1 cellular context compared by ENCODE assay signal in the genomic region with DNA sequence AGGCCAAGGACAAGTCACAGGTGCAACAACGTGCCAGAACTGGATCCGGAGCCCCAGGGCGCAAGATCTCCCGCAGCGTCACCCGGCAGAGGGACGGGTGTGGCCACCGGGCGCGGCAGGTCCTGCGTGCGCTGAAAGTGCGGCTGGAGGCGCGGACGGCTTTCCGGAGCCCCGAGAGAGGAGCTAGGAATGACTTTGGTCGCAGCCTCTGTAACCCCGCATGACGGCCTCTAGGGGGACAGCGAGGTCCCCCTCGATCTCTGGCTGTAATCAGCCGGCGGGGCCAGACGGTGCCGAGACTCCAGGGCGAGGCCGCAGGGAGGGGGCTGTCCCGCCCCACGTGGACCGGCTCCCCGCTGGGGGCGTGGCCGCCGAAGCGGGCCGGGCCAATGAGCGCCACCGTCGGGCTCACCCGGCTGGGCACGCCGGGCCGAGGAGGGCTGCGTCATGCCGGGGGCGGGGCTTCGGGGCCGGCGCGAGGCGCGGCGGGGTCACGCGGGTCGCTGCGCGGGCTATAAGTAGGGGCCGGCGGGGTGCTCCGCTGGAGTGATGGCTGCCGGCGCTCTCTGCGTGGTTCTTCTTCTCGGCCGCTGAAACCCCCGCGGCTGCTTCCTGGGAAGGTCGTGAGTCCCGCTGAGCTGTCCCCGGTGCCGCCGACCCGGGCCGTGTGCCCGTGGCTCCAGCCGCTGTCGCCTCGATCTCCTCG.
A peak's percentile ranks its signal among the peaks of the same experiment; 100 is the strongest.
TF ChIP-seq lines count a peak whose summit lies in the region.

TSS of gene SLC20A1 (plus strand) at position 544 of the 706 bp plus-strand sequence. CDS start 890 bp downstream, outside the sequence.

TF ChIP-seq in WTC11, 78 proteins besides CTCF, POLR2A, EP300 and RAD21 (continued from another document):
- TF ChIP-seq HMGXB4 (CRISPR knock-in tag; IDR thresholded peaks at IDR 0.05) = peak; percentile 73
- TF ChIP-seq, protein P1, sequence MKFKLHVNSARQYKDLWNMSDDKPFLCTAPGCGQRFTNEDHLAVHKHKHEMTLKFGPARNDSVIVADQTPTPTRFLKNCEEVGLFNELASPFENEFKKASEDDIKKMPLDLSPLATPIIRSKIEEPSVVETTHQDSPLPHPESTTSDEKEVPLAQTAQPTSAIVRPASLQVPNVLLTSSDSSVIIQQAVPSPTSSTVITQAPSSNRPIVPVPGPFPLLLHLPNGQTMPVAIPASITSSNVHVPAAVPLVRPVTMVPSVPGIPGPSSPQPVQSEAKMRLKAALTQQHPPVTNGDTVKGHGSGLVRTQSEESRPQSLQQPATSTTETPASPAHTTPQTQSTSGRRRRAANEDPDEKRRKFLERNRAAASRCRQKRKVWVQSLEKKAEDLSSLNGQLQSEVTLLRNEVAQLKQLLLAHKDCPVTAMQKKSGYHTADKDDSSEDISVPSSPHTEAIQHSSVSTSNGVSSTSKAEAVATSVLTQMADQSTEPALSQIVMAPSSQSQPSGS (CRISPR knock-in tag; IDR thresholded peaks at IDR 0.05; ENCODE audit: borderline replicate concordance, low read depth) = no peak
- no peak for TF ChIP-seq NFATC4 (CRISPR knock-in tag; IDR thresholded peaks at IDR 0.05)
- no peak for TF ChIP-seq JUN (CRISPR knock-in tag; IDR thresholded peaks at IDR 0.05)
- peak; percentile 77 for TF ChIP-seq MAX (CRISPR knock-in tag; IDR thresholded peaks at IDR 0.05)
- TF ChIP-seq TEAD1 (CRISPR knock-in tag; IDR thresholded peaks at IDR 0.05) = peak; percentile 14; the same call in 1 of the 2 replicates
- TF ChIP-seq, protein P2, sequence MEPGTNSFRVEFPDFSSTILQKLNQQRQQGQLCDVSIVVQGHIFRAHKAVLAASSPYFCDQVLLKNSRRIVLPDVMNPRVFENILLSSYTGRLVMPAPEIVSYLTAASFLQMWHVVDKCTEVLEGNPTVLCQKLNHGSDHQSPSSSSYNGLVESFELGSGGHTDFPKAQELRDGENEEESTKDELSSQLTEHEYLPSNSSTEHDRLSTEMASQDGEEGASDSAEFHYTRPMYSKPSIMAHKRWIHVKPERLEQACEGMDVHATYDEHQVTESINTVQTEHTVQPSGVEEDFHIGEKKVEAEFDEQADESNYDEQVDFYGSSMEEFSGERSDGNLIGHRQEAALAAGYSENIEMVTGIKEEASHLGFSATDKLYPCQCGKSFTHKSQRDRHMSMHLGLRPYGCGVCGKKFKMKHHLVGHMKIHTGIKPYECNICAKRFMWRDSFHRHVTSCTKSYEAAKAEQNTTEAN (CRISPR knock-in tag; IDR thresholded peaks at IDR 0.05) = no peak
- TF ChIP-seq ZNF425 (CRISPR knock-in tag; conservative IDR thresholded peaks at IDR 0.05) = no peak
- TF ChIP-seq ZNF423 (CRISPR knock-in tag; IDR thresholded peaks at IDR 0.05) = peak; percentile 43; the same call in 1 of the 2 replicates
- peak; percentile 94 for TF ChIP-seq SP1 (CRISPR knock-in tag; conservative IDR thresholded peaks at IDR 0.05)
- peak; percentile 39 for TF ChIP-seq GABPB1 (CRISPR knock-in tag; IDR thresholded peaks at IDR 0.05)
- TF ChIP-seq USF2 (CRISPR knock-in tag; IDR thresholded peaks at IDR 0.05) = peak; percentile 89
- TF ChIP-seq, protein P3, sequence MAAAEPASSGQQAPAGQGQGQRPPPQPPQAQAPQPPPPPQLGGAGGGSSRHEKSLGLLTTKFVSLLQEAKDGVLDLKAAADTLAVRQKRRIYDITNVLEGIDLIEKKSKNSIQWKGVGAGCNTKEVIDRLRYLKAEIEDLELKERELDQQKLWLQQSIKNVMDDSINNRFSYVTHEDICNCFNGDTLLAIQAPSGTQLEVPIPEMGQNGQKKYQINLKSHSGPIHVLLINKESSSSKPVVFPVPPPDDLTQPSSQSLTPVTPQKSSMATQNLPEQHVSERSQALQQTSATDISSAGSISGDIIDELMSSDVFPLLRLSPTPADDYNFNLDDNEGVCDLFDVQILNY (CRISPR knock-in tag; IDR thresholded peaks at IDR 0.05) = no peak
- TF ChIP-seq NR1H2 (CRISPR knock-in tag; IDR thresholded peaks at IDR 0.05) = no peak
